Comparison of ENCODE assay signal across 1 cellular context in genomic region chr6:26493258-26493657, GRCh38.
TF ChIP-seq lines count a peak whose summit lies in the region.

No MANE protein-coding gene starts in this region.

TF ChIP-seq in endothelial cell of umbilical vein, 7 proteins besides CTCF, POLR2A, EP300 and RAD21:
- no peak for TF ChIP-seq JUN (IDR thresholded peaks at IDR 0.05; ENCODE audit: borderline replicate concordance, insufficient read depth, insufficient read length, low read depth)
